In the genomic region with DNA sequence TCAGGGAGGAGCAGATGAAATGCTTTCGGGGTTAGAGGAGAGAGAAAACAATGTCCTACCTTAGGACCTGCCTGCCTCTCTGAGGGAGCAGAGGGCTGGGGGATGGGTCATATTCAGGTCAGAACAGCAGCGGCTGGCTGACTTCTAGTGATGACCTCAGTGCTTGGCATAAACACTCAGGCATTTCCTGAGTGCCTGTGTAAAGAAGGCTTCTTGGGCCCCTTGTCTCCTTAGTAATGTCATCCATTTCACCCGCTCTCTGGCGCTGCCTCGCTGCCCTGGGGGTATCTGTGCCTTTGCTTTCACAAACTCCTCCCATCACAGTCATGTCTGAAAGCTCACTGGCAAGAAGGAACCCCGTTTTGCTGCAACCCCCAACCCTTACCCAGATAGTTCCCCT, we compare ENCODE assay signal across 8 cellular contexts.
DNase-seq lines count a peak whose midpoint lies in the region; ATAC-seq and TF ChIP-seq lines count a peak whose summit lies in the region.

No MANE protein-coding gene starts in this region.

- H4K8ac ChIP-seq in mesendoderm (ENCODE audit: low read depth, low read length), result no peak overlapping the region

- peak overlapping the region; percentile 57 for H3K4me3 Mint-ChIP-seq in chondrocyte (ENCODE audit: unreplicated experiment)

- TF ChIP-seq CTCF in AG09319 (IDR thresholded peaks at IDR 0.05; ENCODE audit: low read depth, low read length) (peak; percentile 28), chondrocyte (IDR thresholded peaks at IDR 0.05) (no peak)

- no peak overlapping the region for H3K4me2 ChIP-seq in mesendoderm (ENCODE audit: low read length)

- WGBS in mesendoderm (ENCODE audit: extremely low coverage, insufficient coverage, low lambda C conversion rate), result no CpG with 5 or more reads among the region's 6 CpGs

- peaks cover 32% of the 10 kb centered on the region for H3K4me1 Mint-ChIP-seq in chondrocyte (ENCODE audit: low read depth)

- no peak overlapping the region for H3K4ac ChIP-seq in mesendoderm (ENCODE audit: low read depth, low read length)

- no peak overlapping the region for H3K9ac ChIP-seq in mesendoderm (ENCODE audit: low read length)

- peaks cover 8% of the 10 kb centered on the region for H3K4me1 ChIP-seq in mesendoderm (ENCODE audit: control insufficient read depth, low read depth, low read length)

- H4K5ac ChIP-seq in mesendoderm (ENCODE audit: low read length), result no peak overlapping the region

- no peaks in the 10 kb centered on the region for H3K79me1 ChIP-seq in mesendoderm (ENCODE audit: low read length)

- no peaks in the 10 kb centered on the region for H3K36me3 Mint-ChIP-seq in chondrocyte (ENCODE audit: low read depth)

- peak; percentile 55 for DNase-seq in AG09319 (ENCODE audit: extremely low read depth, low read depth)
- peak; percentile 40 for DNase-seq in NCI-H1092 treated with DMSO at 0.1 percent for 48 hours (lab: John Stamatoyannopoulos, UW)
- DNase-seq in chondrocyte (ENCODE audit: low spot score), result no peak
- peak; percentile 97 for DNase-seq in mesendoderm
- no peak for DNase-seq in activated T-cell treated with anti-CD3 and anti-CD28 coated beads, Interleukin-2, amount 50 U/mL, for 48 hours

- no peak overlapping the region for H2BK15ac ChIP-seq in mesendoderm (replicated peaks; ENCODE audit: low read depth)

- H2AK5ac ChIP-seq in mesendoderm (ENCODE audit: low read length), result no peak overlapping the region

- no peak overlapping the region for H2BK120ac ChIP-seq in mesendoderm (ENCODE audit: low read depth, low read length)

- peak overlapping the region; percentile 67 for H3K56ac ChIP-seq in mesendoderm (ENCODE audit: low read length)

- no peak overlapping the region for H3K4me3 ChIP-seq in mesendoderm (ENCODE audit: low read length)

- H3K27ac ChIP-seq in mesendoderm (ENCODE audit: low read depth, low read length), result peak overlapping the region; percentile 81

- no peak overlapping the region for H3K23ac ChIP-seq in mesendoderm (ENCODE audit: low read length)

- peak overlapping the region; percentile 92 for H3K27ac Mint-ChIP-seq in chondrocyte (ENCODE audit: unreplicated experiment)

- no peak overlapping the region for H2BK5ac ChIP-seq in mesendoderm (ENCODE audit: low read length)

- H3K79me2 ChIP-seq in mesendoderm (ENCODE audit: control insufficient read depth, insufficient read depth, low read length), result no peaks in the 10 kb centered on the region

- peaks cover 2% of the 10 kb centered on the region for H3K9me3 Mint-ChIP-seq in chondrocyte (ENCODE audit: low read depth)

- no peak for ATAC-seq in GM21390 (IDR thresholded peaks at IDR 0.05; ENCODE audit: unreplicated experiment)
- ATAC-seq in HG02885 (IDR thresholded peaks at IDR 0.05; ENCODE audit: poor library complexity, unreplicated experiment), result no peak
- ATAC-seq in HG03280 (IDR thresholded peaks at IDR 0.05; ENCODE audit: unreplicated experiment), result no peak

- H3K36me3 ChIP-seq in mesendoderm (ENCODE audit: control insufficient read depth, insufficient read depth, low read length), result no peaks in the 10 kb centered on the region

- no peaks in the 10 kb centered on the region for H3K27me3 Mint-ChIP-seq in chondrocyte (ENCODE audit: low read depth)

- H3K18ac ChIP-seq in mesendoderm (ENCODE audit: low read length), result peak overlapping the region; percentile 52

- H3K27me3 ChIP-seq in mesendoderm (ENCODE audit: insufficient read depth, low read length, poor library complexity), result no peaks in the 10 kb centered on the region

Comparison
In these comparisons a context has a peak if more than half of its experiments do, and no peak if none do; other contexts are left out.
1. DNase-seq: peak in AG09319 (single experiment), NCI-H1092 treated with DMSO at 0.1 percent for 48 hours (single experiment) and mesendoderm (single experiment); none in chondrocyte (single experiment) and activated T-cell treated with anti-CD3 and anti-CD28 coated beads, Interleukin-2, amount 50 U/mL, for 48 hours (0 of 2).